Comparison of ENCODE assay signal across 39 cellular contexts in genomic region chr5:168126606-168127005, GRCh38.
"Had no signal": no experiment of that assay in that cellular context is flagged by ENCODE, and none has a peak within 500 bp of the region (broad histone marks: within the 10 kb centered on the region; RNA-seq: fewer than 3 reads in every experiment).

No MANE protein-coding gene starts in this region.

- H3K4me1 ChIP-seq: adrenal gland, ascending aorta, body of pancreas, breast epithelium had no signal

- H3K4me3 Mint-ChIP-seq: activated naive CD4-positive, alpha-beta T cell treated with anti-CD3 and anti-CD28 coated beads for 36 hours; activated naive CD4-positive, alpha-beta T cell treated with anti-CD3 and anti-CD28 coated beads, Interleukin-2, amount 10 ng/mL, durations not matched to agents 7 days and 5 days; activated naive CD4-positive, alpha-beta T cell treated with anti-CD3 and anti-CD28 coated beads, Interleukin-2, amount 50 U/mL, for 24 hours; activated naive CD8-positive, alpha-beta T cell; activated naive CD8-positive, alpha-beta T cell treated with anti-CD3 and anti-CD28 coated beads for 36 hours; activated naive CD8-positive, alpha-beta T cell treated with anti-CD3 and anti-CD28 coated beads, Interleukin-2, amount 10 ng/mL, durations not matched to agents 7 days and 5 days; activated naive CD8-positive, alpha-beta T cell treated with anti-CD3 and anti-CD28 coated beads, Interleukin-2, amount 50 U/mL, for 24 hours; activated T-cell treated with anti-CD3 and anti-CD28 coated beads, Interleukin-2, amount 50 U/mL, for 24 hours; activated T-cell treated with anti-CD3 and anti-CD28 coated beads, Interleukin-2, amount 50 U/mL, for 4 hours; activated T-cell treated with anti-CD3 and anti-CD28 coated beads, Interleukin-2, amount 50 U/mL, for 72 hours; activated T-helper 1 cell treated with anti-CD3 and anti-CD28 coated beads, Interleukin-12 subunit alpha, Interleukin-12 subunit beta, Interleukin-2, Interleukin-4 antibody, amounts not matched to agents 30 ng/mL and 10 ng/mL and 1 ng/mL, durations not matched to agents 14 hours and 24 hours and 36 hours; activated T-helper 17 cell treated with anti-CD3 and anti-CD28 coated beads, Interleukin-2, amount 50 U/mL, for 72 hours; brain; central memory CD8-positive, alpha-beta T cell had no signal

- H3K36me3 ChIP-seq: adrenal gland, ascending aorta, brain microvascular endothelial cell, breast epithelium, cardiac muscle cell had no signal

- H3K27me3 Mint-ChIP-seq: activated naive CD4-positive, alpha-beta T cell treated with anti-CD3 and anti-CD28 coated beads, Interleukin-2, amount 10 ng/mL, durations not matched to agents 7 days and 5 days; activated naive CD4-positive, alpha-beta T cell treated with anti-CD3 and anti-CD28 coated beads, Interleukin-2, amount 50 U/mL, for 24 hours; activated naive CD8-positive, alpha-beta T cell; activated naive CD8-positive, alpha-beta T cell treated with anti-CD3 and anti-CD28 coated beads, Interleukin-2, amount 50 U/mL, for 24 hours; brain had no signal

- H3K4me3 ChIP-seq: adrenal gland, ascending aorta, body of pancreas, breast epithelium, cardiac muscle cell had no signal

- FAIRE-seq: astrocyte, bronchial epithelial cell had no signal

- H3K36me3 Mint-ChIP-seq: activated naive CD4-positive, alpha-beta T cell treated with anti-CD3 and anti-CD28 coated beads, Interleukin-2, amount 10 ng/mL, durations not matched to agents 7 days and 5 days; activated naive CD4-positive, alpha-beta T cell treated with anti-CD3 and anti-CD28 coated beads, Interleukin-2, amount 50 U/mL, for 24 hours; activated naive CD4-positive, alpha-beta T cell treated with anti-CD3 and anti-CD28 coated beads, Interleukin-2, amount 50 U/mL, for 72 hours; activated naive CD8-positive, alpha-beta T cell; activated naive CD8-positive, alpha-beta T cell treated with anti-CD3 and anti-CD28 coated beads for 36 hours; activated naive CD8-positive, alpha-beta T cell treated with anti-CD3 and anti-CD28 coated beads, Interleukin-2, amount 10 ng/mL, durations not matched to agents 7 days and 5 days had no signal

- H3K27me3 ChIP-seq: adrenal gland, ascending aorta, body of pancreas, brain microvascular endothelial cell, breast epithelium, cardiac muscle cell had no signal

- H3K9me3 Mint-ChIP-seq: activated naive CD4-positive, alpha-beta T cell treated with anti-CD3 and anti-CD28 coated beads for 36 hours; activated naive CD4-positive, alpha-beta T cell treated with anti-CD3 and anti-CD28 coated beads, Interleukin-2, amount 10 ng/mL, durations not matched to agents 7 days and 5 days; activated naive CD4-positive, alpha-beta T cell treated with anti-CD3 and anti-CD28 coated beads, Interleukin-2, amount 50 U/mL, for 24 hours; activated naive CD4-positive, alpha-beta T cell treated with anti-CD3 and anti-CD28 coated beads, Interleukin-2, amount 50 U/mL, for 72 hours; activated naive CD8-positive, alpha-beta T cell treated with anti-CD3 and anti-CD28 coated beads, Interleukin-2, amount 10 ng/mL, durations not matched to agents 7 days and 5 days; activated naive CD8-positive, alpha-beta T cell treated with anti-CD3 and anti-CD28 coated beads, Interleukin-2, amount 50 U/mL, for 24 hours; activated T-cell treated with anti-CD3 and anti-CD28 coated beads, Interleukin-2, amount 50 U/mL, for 24 hours; activated T-cell treated with anti-CD3 and anti-CD28 coated beads, Interleukin-2, amount 50 U/mL, for 4 hours; activated T-helper 17 cell treated with anti-CD3 and anti-CD28 coated beads, Interleukin-2, amount 50 U/mL, for 72 hours; activated T-helper 2 cell treated with anti-CD3 and anti-CD28 coated beads, Interferon-gamma antibody, Interleukin-2, Interleukin-4, amounts not matched to agents 10 μg/mL and 5 μg/mL and 100 μg/mL, durations not matched to agents 14 hours and 24 hours and 36 hours had no signal

- DNase-seq: activated effector memory CD4-positive, alpha-beta T cell treated with anti-CD3 and anti-CD28 coated beads, Interleukin-2, amount 50 U/mL, for 16 hours; activated gamma-delta T cell; activated gamma-delta T cell treated with Interleukin-2 at 50 U/mL for 16 hours; activated naive CD4-positive, alpha-beta T cell; activated naive CD4-positive, alpha-beta T cell treated with anti-CD3 and anti-CD28 coated beads for 36 hours; activated naive CD4-positive, alpha-beta T cell treated with anti-CD3 and anti-CD28 coated beads, Interleukin-2, amount 10 ng/mL, durations not matched to agents 7 days and 5 days; activated naive CD4-positive, alpha-beta T cell treated with anti-CD3 and anti-CD28 coated beads, Interleukin-2, amount 50 U/mL, for 16 hours; activated naive CD4-positive, alpha-beta T cell treated with Interleukin-2 at 50 U/mL for 16 hours; activated naive CD8-positive, alpha-beta T cell treated with anti-CD3 and anti-CD28 coated beads for 36 hours; activated naive CD8-positive, alpha-beta T cell treated with anti-CD3 and anti-CD28 coated beads, Interleukin-2, amount 10 ng/mL, durations not matched to agents 7 days and 5 days; activated naive CD8-positive, alpha-beta T cell treated with anti-CD3 and anti-CD28 coated beads, Interleukin-2, amount 50 U/mL, for 24 hours; activated T-cell treated with anti-CD3 and anti-CD28 coated beads, Interleukin-2, amount 50 U/mL, for 1 hour; activated T-cell treated with anti-CD3 and anti-CD28 coated beads, Interleukin-2, amount 50 U/mL, for 24 hours; activated T-cell treated with anti-CD3 and anti-CD28 coated beads, Interleukin-2, amount 50 U/mL, for 4 hours; activated T-cell treated with anti-CD3 and anti-CD28 coated beads, Interleukin-2, amount 50 U/mL, for 48 hours; activated T-cell treated with anti-CD3 and anti-CD28 coated beads, Interleukin-2, amount 50 U/mL, for 72 hours; adrenal gland; amniotic stem cell; amygdala; anterior cingulate cortex; aorta; body of pancreas; brain microvascular endothelial cell; caudate nucleus; central memory CD4-positive, alpha-beta T cell; cerebellar nuclear complex had no signal

- ATAC-seq: activated naive CD4-positive, alpha-beta T cell treated with anti-CD3 and anti-CD28 coated beads, Interleukin-2, amount 50 U/mL, for 72 hours; activated naive CD8-positive, alpha-beta T cell treated with anti-CD3 and anti-CD28 coated beads, Interleukin-2, amount 50 U/mL, for 24 hours; activated T-cell treated with anti-CD3 and anti-CD28 coated beads, Interleukin-2, amount 50 U/mL, for 4 hours; activated T-cell treated with anti-CD3 and anti-CD28 coated beads, Interleukin-2, amount 50 U/mL, for 72 hours; activated T-helper 17 cell treated with anti-CD3 and anti-CD28 coated beads, Interleukin-2, amount 50 U/mL, for 72 hours; body of pancreas had no signal

- H3K9me3 ChIP-seq: adrenal gland, ascending aorta, body of pancreas, breast epithelium had no signal

- H3K27ac Mint-ChIP-seq: activated naive CD4-positive, alpha-beta T cell treated with anti-CD3 and anti-CD28 coated beads for 36 hours; activated naive CD4-positive, alpha-beta T cell treated with anti-CD3 and anti-CD28 coated beads, Interleukin-2, amount 10 ng/mL, durations not matched to agents 7 days and 5 days; activated naive CD4-positive, alpha-beta T cell treated with anti-CD3 and anti-CD28 coated beads, Interleukin-2, amount 50 U/mL, for 24 hours; activated naive CD4-positive, alpha-beta T cell treated with anti-CD3 and anti-CD28 coated beads, Interleukin-2, amount 50 U/mL, for 72 hours; activated naive CD8-positive, alpha-beta T cell; activated naive CD8-positive, alpha-beta T cell treated with anti-CD3 and anti-CD28 coated beads for 36 hours; activated naive CD8-positive, alpha-beta T cell treated with anti-CD3 and anti-CD28 coated beads, Interleukin-2, amount 10 ng/mL, durations not matched to agents 7 days and 5 days; activated naive CD8-positive, alpha-beta T cell treated with anti-CD3 and anti-CD28 coated beads, Interleukin-2, amount 50 U/mL, for 24 hours; activated T-cell treated with anti-CD3 and anti-CD28 coated beads, Interleukin-2, amount 50 U/mL, for 24 hours; activated T-cell treated with anti-CD3 and anti-CD28 coated beads, Interleukin-2, amount 50 U/mL, for 72 hours; activated T-helper 1 cell treated with anti-CD3 and anti-CD28 coated beads, Interleukin-12 subunit alpha, Interleukin-12 subunit beta, Interleukin-2, Interleukin-4 antibody, amounts not matched to agents 30 ng/mL and 10 ng/mL and 1 ng/mL, durations not matched to agents 14 hours and 24 hours and 36 hours; activated T-helper 17 cell treated with anti-CD3 and anti-CD28 coated beads, Interleukin-2, amount 50 U/mL, for 72 hours; activated T-helper 2 cell treated with anti-CD3 and anti-CD28 coated beads, Interferon-gamma antibody, Interleukin-2, Interleukin-4, amounts not matched to agents 10 μg/mL and 5 μg/mL and 100 μg/mL, durations not matched to agents 14 hours and 24 hours and 36 hours had no signal

- H3K4me1 Mint-ChIP-seq: activated naive CD4-positive, alpha-beta T cell treated with anti-CD3 and anti-CD28 coated beads, Interleukin-2, amount 50 U/mL, for 24 hours; central memory CD8-positive, alpha-beta T cell had no signal

- H3K27ac ChIP-seq: adrenal gland, ascending aorta, body of pancreas, brain microvascular endothelial cell, breast epithelium, cardiac muscle cell had no signal
